9 cellular contexts compared by ENCODE assay signal in the genomic region with DNA sequence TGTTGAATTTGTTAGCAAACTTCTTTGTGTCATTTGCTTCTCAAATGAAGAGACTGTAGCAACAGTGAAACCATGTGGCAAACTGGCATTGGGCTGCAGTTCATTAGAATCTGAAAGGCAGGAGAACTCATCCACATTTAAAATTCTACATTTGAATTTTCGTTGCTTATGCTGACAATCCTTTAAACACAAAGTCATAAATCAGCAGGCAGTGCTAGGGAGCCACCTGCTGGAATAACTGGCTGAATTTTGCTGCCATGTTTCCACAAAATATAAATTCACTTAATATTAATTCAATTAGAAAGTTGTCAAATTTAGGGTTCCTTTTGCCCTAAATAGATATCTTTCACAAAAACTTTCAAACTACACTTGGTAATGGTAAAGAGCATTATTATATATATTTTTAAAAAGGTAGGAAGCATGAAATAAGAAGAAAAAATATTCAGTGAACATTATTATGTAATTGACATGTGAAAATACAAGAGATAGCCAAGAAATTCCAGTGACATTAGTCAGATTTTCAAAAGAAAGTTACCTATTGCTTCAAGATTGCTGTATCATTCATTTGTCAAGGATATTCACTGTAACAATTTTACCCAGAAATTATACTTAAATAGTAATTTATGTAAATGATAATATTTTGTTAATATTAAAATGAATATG.
DNase-seq lines count a peak whose midpoint lies in the region; ATAC-seq, FAIRE-seq and TF ChIP-seq lines count a peak whose summit lies in the region.
"Had no signal": no experiment of that assay in that cellular context is flagged by ENCODE, and none has a peak within 500 bp of the region (broad histone marks: within the 10 kb centered on the region; RNA-seq: fewer than 3 reads in every experiment).

No MANE protein-coding gene starts in this region.

- no peak overlapping the region for H3K27ac ChIP-seq in tibial nerve

- TF ChIP-seq POLR2A in tibial nerve (IDR thresholded peaks at IDR 0.05) = no peak

- TF ChIP-seq EP300 in tibial nerve (IDR thresholded peaks at IDR 0.05) = no peak

- H3K4me1 ChIP-seq in tibial nerve = no peaks in the 10 kb centered on the region

- FAIRE-seq in bronchial epithelial cell (lab: Jason Lieb, UNC) = no peak

- no peak for ATAC-seq in HG03565 (IDR thresholded peaks at IDR 0.05; ENCODE audit: unreplicated experiment)
- no peak for ATAC-seq in HG02840 (IDR thresholded peaks at IDR 0.05; ENCODE audit: low FRiP score, unreplicated experiment)
- no peak for ATAC-seq in GM19455 (IDR thresholded peaks at IDR 0.05; ENCODE audit: unreplicated experiment)

- DNase-seq in D341Med (ENCODE audit: low spot score) (peak; percentile 53), Kasumi-1 (lab: John Stamatoyannopoulos, UW) (peak; percentile 31 to 71), bronchial epithelial cell (ENCODE audit: low read depth) (peak; percentile 51), midbrain (lab: John Stamatoyannopoulos, UW) (peak; percentile 22), tibial nerve (ENCODE audit: low spot score in 2 of 2) (no peak)
- DNase-seq: NCI-H2081 treated with DMSO at 0.1 percent for 48 hours had no signal

- H3K36me3 ChIP-seq in bronchial epithelial cell (ENCODE audit: control insufficient read depth, insufficient read depth, low read length) (no peaks in the 10 kb centered on the region), tibial nerve (no peaks in the 10 kb centered on the region)

- TF ChIP-seq CTCF in bronchial epithelial cell (IDR thresholded peaks at IDR 0.05; ENCODE audit: insufficient read depth, low read length, severe bottlenecking) = peak; percentile 49
- peak in 2 of 5 experiments; percentile 14 to 25 for TF ChIP-seq CTCF in tibial nerve (IDR thresholded peaks at IDR 0.05)

- no peaks in the 10 kb centered on the region for H3K9me3 ChIP-seq in tibial nerve

- H3K4me3 ChIP-seq in bronchial epithelial cell (ENCODE audit: low read depth, low read length) (no peak overlapping the region), tibial nerve (no peak overlapping the region)

- no peaks in the 10 kb centered on the region for H3K27me3 ChIP-seq in bronchial epithelial cell (ENCODE audit: control insufficient read depth, insufficient read depth, low read length)
- H3K27me3 ChIP-seq in tibial nerve = no peaks in the 10 kb centered on the region

- WGBS in tibial nerve, 2 donors = 0 to 3% methylated on average over 1 of the region's 1 CpG

Comparison
In these comparisons a context has a peak if more than half of its experiments do, and no peak if none do; other contexts are left out.
1. DNase-seq: peak in D341Med (single experiment), Kasumi-1 (2 of 2), bronchial epithelial cell (single experiment) and midbrain (single experiment); none in tibial nerve (0 of 2).